ENCODE assay signal across 13 cellular contexts in the genomic region with DNA sequence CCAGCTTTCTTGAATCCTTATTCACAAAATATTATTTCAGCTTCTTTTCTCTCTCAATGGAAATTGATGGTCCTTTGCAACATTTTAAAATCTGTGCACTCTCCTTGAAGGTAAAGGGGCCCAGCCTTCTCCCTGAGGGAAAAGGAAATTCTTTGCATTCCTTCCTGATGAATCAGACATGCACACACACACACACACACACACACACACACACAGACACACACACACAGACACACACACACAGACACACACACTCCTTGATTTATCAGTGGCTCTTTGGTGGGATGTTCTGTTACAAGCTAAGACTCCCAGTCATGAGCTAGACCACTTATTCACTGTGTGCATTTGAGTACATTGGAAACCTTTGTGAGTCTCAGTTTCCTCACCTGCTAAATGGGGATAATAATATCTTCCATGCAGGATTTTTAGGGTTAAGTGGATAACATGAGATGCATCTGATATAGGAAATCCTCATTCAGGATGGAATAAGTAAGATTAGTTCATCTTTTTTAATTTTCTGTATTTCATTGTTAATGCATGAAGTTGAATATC. TPM values are rescaled to one million over a fixed set of nuclear protein-coding genes. Genes with fewer than 3 reads are reported as not detected.
A peak's percentile ranks its signal among the peaks of the same experiment; 100 is the strongest.
DNase-seq lines count a peak whose midpoint lies in the region; ATAC-seq, FAIRE-seq and TF ChIP-seq lines count a peak whose summit lies in the region.
"Had no signal": no experiment of that assay in that cellular context is flagged by ENCODE, and none has a peak within 500 bp of the region (broad histone marks: within the 10 kb centered on the region; RNA-seq: fewer than 3 reads in every experiment).

No MANE protein-coding gene starts in this region.

- H3K4me2 ChIP-seq in skeletal muscle satellite cell (ENCODE audit: low read length) = peak overlapping the region; percentile 69

- DNase-seq in HK-2 (ENCODE audit: unreplicated experiment) = peak; percentile 34
- no peak for DNase-seq in WTC11 (ENCODE audit: low spot score)
- peak; percentile 54 for DNase-seq in glomerular endothelial cell (ENCODE audit: extremely low read depth, low read depth, low spot score)
- no peak for DNase-seq in kidney
- no peak for DNase-seq in GM19238 (ENCODE audit: insufficient read length, low spot score)
- DNase-seq: activated T-cell treated with anti-CD3 and anti-CD28 coated beads, Interleukin-2, amount 50 U/mL, for 24 hours; caudate nucleus; NCI-H187; stimulated activated CD4-positive, alpha-beta T cell treated with anti-CD3 and anti-CD28 coated beads, Interleukin-4, amount 100 ng/mL, for 1 hour had no signal

- ATAC-seq in WTC11 (peak; percentile 52), GM21723 (IDR thresholded peaks at IDR 0.05; ENCODE audit: unreplicated experiment) (no peak), GM18858 (IDR thresholded peaks at IDR 0.05; ENCODE audit: unreplicated experiment) (no peak)
- ATAC-seq: natural killer cell treated with Interleukin-12 subunit alpha and Interleukin-12 subunit beta and Interleukin-15 and Interleukin-18, amount 100 ng/mL, for 72 hours had no signal

- no peak for TF ChIP-seq CTCF in WTC11 (IDR thresholded peaks at IDR 0.05)
- TF ChIP-seq CTCF in kidney (IDR thresholded peaks at IDR 0.05; ENCODE audit: borderline replicate concordance, extremely low read depth, insufficient read depth) = no peak

- CTCF ChIA-PET in WTC11 (lab: Charles Lee) = no interaction called here

- peaks cover 9% of the 10 kb centered on the region for H3K27me3 Mint-ChIP-seq in WTC11 (ENCODE audit: low read depth)

- H3K4me1 ChIP-seq in skeletal muscle satellite cell (ENCODE audit: control insufficient read depth, insufficient read depth, low read length) (peaks cover 16% of the 10 kb centered on the region), kidney (ENCODE audit: control insufficient read depth in 1 of 2, insufficient read depth in 1 of 2, low read depth in 1 of 2, low read length in 2 of 2) (no peaks in the 10 kb centered on the region)

- POLR2A ChIA-PET in WTC11 (lab: Charles Lee) = no interaction called here

- H3K9me3 ChIP-seq in skeletal muscle satellite cell (replicated peaks; ENCODE audit: low read length) (no peaks in the 10 kb centered on the region), kidney (ENCODE audit: control insufficient read depth in 1 of 2, low read length in 2 of 2) (no peaks in the 10 kb centered on the region)

- peak overlapping the region; percentile 29 for H3K9ac ChIP-seq in skeletal muscle satellite cell (ENCODE audit: low read depth, low read length)
- no peak overlapping the region for H3K9ac ChIP-seq in kidney (ENCODE audit: low read length in 2 of 2)

- H3K4me3 ChIP-seq in skeletal muscle satellite cell (ENCODE audit: low read length) (peak overlapping the region; percentile 22), kidney (ENCODE audit: low read length in 2 of 2) (no peak overlapping the region)

- H3K36me3 Mint-ChIP-seq in WTC11 = peaks cover 17% of the 10 kb centered on the region

- peaks cover 30% of the 10 kb centered on the region for H3K9me3 Mint-ChIP-seq in WTC11
- H3K9me3 Mint-ChIP-seq: natural killer cell treated with Interleukin-12 subunit alpha and Interleukin-12 subunit beta and Interleukin-15 and Interleukin-18, amount 100 ng/mL, for 72 hours had no signal

- H3K4me1 Mint-ChIP-seq in WTC11 = peaks cover 40% of the 10 kb centered on the region

- peak overlapping the region; percentile 58 for H3K27ac Mint-ChIP-seq in WTC11
- H3K27ac Mint-ChIP-seq: activated T-cell treated with anti-CD3 and anti-CD28 coated beads, Interleukin-2, amount 50 U/mL, for 24 hours; natural killer cell treated with Interleukin-12 subunit alpha and Interleukin-12 subunit beta and Interleukin-15 and Interleukin-18, amount 100 ng/mL, for 72 hours had no signal

- H3K36me3 ChIP-seq in skeletal muscle satellite cell (ENCODE audit: insufficient read depth, low read length) (no peaks in the 10 kb centered on the region), kidney (ENCODE audit: control insufficient read depth in 1 of 2, insufficient read depth in 2 of 2, low read length in 2 of 2) (no peaks in the 10 kb centered on the region)

- H3K27ac ChIP-seq in kidney (ENCODE audit: low read depth in 2 of 2, low read length in 2 of 2) = no peak overlapping the region

- no peaks in the 10 kb centered on the region for H3K27me3 ChIP-seq in skeletal muscle satellite cell (ENCODE audit: control insufficient read depth, insufficient read depth, low read length)

- H3K4me3 Mint-ChIP-seq in WTC11 = peak overlapping the region; percentile 32
- H3K4me3 Mint-ChIP-seq: activated T-cell treated with anti-CD3 and anti-CD28 coated beads, Interleukin-2, amount 50 U/mL, for 24 hours; natural killer cell treated with Interleukin-12 subunit alpha and Interleukin-12 subunit beta and Interleukin-15 and Interleukin-18, amount 100 ng/mL, for 72 hours had no signal

- no peak for FAIRE-seq in kidney (lab: Jason Lieb, UNC)

- intact Hi-C loops in kidney (cut with DNase I) = no loop called here

TF ChIP-seq in WTC11, 78 proteins besides CTCF, POLR2A, EP300 and RAD21 (continues in another document):
- TF ChIP-seq HMGA2 (CRISPR knock-in tag; IDR thresholded peaks at IDR 0.05) = no peak
- no peak for TF ChIP-seq ZNF121 (CRISPR knock-in tag; IDR thresholded peaks at IDR 0.05)
- TF ChIP-seq, protein P1, sequence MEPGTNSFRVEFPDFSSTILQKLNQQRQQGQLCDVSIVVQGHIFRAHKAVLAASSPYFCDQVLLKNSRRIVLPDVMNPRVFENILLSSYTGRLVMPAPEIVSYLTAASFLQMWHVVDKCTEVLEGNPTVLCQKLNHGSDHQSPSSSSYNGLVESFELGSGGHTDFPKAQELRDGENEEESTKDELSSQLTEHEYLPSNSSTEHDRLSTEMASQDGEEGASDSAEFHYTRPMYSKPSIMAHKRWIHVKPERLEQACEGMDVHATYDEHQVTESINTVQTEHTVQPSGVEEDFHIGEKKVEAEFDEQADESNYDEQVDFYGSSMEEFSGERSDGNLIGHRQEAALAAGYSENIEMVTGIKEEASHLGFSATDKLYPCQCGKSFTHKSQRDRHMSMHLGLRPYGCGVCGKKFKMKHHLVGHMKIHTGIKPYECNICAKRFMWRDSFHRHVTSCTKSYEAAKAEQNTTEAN (CRISPR knock-in tag; IDR thresholded peaks at IDR 0.05) = peak; percentile 71; the same call in 1 of the 2 replicates
- TF ChIP-seq, protein P2, sequence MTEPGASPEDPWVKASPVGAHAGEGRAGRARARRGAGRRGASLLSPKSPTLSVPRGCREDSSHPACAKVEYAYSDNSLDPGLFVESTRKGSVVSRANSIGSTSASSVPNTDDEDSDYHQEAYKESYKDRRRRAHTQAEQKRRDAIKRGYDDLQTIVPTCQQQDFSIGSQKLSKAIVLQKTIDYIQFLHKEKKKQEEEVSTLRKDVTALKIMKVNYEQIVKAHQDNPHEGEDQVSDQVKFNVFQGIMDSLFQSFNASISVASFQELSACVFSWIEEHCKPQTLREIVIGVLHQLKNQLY (CRISPR knock-in tag; IDR thresholded peaks at IDR 0.05) = no peak
- peak; percentile 94 for TF ChIP-seq TEAD4 (CRISPR knock-in tag; IDR thresholded peaks at IDR 0.05)
- TF ChIP-seq, protein P3, sequence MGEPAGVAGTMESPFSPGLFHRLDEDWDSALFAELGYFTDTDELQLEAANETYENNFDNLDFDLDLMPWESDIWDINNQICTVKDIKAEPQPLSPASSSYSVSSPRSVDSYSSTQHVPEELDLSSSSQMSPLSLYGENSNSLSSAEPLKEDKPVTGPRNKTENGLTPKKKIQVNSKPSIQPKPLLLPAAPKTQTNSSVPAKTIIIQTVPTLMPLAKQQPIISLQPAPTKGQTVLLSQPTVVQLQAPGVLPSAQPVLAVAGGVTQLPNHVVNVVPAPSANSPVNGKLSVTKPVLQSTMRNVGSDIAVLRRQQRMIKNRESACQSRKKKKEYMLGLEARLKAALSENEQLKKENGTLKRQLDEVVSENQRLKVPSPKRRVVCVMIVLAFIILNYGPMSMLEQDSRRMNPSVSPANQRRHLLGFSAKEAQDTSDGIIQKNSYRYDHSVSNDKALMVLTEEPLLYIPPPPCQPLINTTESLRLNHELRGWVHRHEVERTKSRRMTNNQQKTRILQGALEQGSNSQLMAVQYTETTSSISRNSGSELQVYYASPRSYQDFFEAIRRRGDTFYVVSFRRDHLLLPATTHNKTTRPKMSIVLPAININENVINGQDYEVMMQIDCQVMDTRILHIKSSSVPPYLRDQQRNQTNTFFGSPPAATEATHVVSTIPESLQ (CRISPR knock-in tag; IDR thresholded peaks at IDR 0.05) = no peak
- TF ChIP-seq ELF4 (CRISPR knock-in tag; IDR thresholded peaks at IDR 0.05; ENCODE audit: low read depth) = no peak
- no peak for TF ChIP-seq FOXK1 (CRISPR knock-in tag; IDR thresholded peaks at IDR 0.05)
- TF ChIP-seq ZBTB21 (CRISPR knock-in tag; IDR thresholded peaks at IDR 0.05; ENCODE audit: borderline replicate concordance) = no peak

RNA-seq across cellular contexts. Expression of a gene that starts 45.1 kb away (rescaled TPM):
- 93.6 to 98.7 TPM (median 95.9 TPM) in 3 replicates for total RNA-seq in WTC11 (2021)
- total RNA-seq in glomerular endothelial cell = 37.5 and 50.9 TPM in 2 replicates
- 73.0 and 91.0 TPM in 2 replicates for total RNA-seq in skeletal muscle satellite cell (2012; rRNA removed)
- 0.98 TPM for total RNA-seq in kidney
- polyA plus RNA-seq in kidney (ENCODE audit: insufficient read depth, low read depth, low replicate concordance) = 0.11 TPM
- total RNA-seq: natural killer cell treated with Interleukin-12 subunit alpha and Interleukin-12 subunit beta and Interleukin-15 and Interleukin-18, amount 100 ng/mL, for 72 hours had no signal

Comparison
In these comparisons a context has a peak if more than half of its experiments do, and no peak if none do; other contexts are left out.
1. DNase-seq: peak in HK-2 (single experiment) and glomerular endothelial cell (single experiment); none in WTC11 (single experiment), kidney (single experiment) and GM19238 (single experiment).
2. RNA of a gene that starts 45.1 kb away (total RNA-seq): 93.6 to 98.7 TPM in WTC11 and 37.5 to 50.9 TPM in glomerular endothelial cell; 0.98 TPM in kidney (single experiment); every median in the first group is over 10 times any median in the second.